Comparison of ENCODE assay signal across 2 cellular contexts in genomic region chr11:100753144-100753543, GRCh38.
TF ChIP-seq lines count a peak whose summit lies in the region.

No MANE protein-coding gene starts in this region.

TF ChIP-seq in GM23338, 12 proteins besides CTCF, POLR2A, EP300 and RAD21:
- TF ChIP-seq EZH2phosphoT487 (IDR thresholded peaks at IDR 0.05; ENCODE audit: unreplicated experiment) (no peak), NANOG (IDR thresholded peaks at IDR 0.05; ENCODE audit: borderline replicate concordance) (no peak), EZH2 (IDR thresholded peaks at IDR 0.05; ENCODE audit: low read depth, unreplicated experiment) (no peak), STAT1 (IDR thresholded peaks at IDR 0.05; ENCODE audit: unreplicated experiment) (no peak)
- TF ChIP-seq, protein P1, sequence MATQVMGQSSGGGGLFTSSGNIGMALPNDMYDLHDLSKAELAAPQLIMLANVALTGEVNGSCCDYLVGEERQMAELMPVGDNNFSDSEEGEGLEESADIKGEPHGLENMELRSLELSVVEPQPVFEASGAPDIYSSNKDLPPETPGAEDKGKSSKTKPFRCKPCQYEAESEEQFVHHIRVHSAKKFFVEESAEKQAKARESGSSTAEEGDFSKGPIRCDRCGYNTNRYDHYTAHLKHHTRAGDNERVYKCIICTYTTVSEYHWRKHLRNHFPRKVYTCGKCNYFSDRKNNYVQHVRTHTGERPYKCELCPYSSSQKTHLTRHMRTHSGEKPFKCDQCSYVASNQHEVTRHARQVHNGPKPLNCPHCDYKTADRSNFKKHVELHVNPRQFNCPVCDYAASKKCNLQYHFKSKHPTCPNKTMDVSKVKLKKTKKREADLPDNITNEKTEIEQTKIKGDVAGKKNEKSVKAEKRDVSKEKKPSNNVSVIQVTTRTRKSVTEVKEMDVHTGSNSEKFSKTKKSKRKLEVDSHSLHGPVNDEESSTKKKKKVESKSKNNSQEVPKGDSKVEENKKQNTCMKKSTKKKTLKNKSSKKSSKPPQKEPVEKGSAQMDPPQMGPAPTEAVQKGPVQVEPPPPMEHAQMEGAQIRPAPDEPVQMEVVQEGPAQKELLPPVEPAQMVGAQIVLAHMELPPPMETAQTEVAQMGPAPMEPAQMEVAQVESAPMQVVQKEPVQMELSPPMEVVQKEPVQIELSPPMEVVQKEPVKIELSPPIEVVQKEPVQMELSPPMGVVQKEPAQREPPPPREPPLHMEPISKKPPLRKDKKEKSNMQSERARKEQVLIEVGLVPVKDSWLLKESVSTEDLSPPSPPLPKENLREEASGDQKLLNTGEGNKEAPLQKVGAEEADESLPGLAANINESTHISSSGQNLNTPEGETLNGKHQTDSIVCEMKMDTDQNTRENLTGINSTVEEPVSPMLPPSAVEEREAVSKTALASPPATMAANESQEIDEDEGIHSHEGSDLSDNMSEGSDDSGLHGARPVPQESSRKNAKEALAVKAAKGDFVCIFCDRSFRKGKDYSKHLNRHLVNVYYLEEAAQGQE (IDR thresholded peaks at IDR 0.05; ENCODE audit: unreplicated experiment), result no peak
- TF ChIP-seq, protein P2, sequence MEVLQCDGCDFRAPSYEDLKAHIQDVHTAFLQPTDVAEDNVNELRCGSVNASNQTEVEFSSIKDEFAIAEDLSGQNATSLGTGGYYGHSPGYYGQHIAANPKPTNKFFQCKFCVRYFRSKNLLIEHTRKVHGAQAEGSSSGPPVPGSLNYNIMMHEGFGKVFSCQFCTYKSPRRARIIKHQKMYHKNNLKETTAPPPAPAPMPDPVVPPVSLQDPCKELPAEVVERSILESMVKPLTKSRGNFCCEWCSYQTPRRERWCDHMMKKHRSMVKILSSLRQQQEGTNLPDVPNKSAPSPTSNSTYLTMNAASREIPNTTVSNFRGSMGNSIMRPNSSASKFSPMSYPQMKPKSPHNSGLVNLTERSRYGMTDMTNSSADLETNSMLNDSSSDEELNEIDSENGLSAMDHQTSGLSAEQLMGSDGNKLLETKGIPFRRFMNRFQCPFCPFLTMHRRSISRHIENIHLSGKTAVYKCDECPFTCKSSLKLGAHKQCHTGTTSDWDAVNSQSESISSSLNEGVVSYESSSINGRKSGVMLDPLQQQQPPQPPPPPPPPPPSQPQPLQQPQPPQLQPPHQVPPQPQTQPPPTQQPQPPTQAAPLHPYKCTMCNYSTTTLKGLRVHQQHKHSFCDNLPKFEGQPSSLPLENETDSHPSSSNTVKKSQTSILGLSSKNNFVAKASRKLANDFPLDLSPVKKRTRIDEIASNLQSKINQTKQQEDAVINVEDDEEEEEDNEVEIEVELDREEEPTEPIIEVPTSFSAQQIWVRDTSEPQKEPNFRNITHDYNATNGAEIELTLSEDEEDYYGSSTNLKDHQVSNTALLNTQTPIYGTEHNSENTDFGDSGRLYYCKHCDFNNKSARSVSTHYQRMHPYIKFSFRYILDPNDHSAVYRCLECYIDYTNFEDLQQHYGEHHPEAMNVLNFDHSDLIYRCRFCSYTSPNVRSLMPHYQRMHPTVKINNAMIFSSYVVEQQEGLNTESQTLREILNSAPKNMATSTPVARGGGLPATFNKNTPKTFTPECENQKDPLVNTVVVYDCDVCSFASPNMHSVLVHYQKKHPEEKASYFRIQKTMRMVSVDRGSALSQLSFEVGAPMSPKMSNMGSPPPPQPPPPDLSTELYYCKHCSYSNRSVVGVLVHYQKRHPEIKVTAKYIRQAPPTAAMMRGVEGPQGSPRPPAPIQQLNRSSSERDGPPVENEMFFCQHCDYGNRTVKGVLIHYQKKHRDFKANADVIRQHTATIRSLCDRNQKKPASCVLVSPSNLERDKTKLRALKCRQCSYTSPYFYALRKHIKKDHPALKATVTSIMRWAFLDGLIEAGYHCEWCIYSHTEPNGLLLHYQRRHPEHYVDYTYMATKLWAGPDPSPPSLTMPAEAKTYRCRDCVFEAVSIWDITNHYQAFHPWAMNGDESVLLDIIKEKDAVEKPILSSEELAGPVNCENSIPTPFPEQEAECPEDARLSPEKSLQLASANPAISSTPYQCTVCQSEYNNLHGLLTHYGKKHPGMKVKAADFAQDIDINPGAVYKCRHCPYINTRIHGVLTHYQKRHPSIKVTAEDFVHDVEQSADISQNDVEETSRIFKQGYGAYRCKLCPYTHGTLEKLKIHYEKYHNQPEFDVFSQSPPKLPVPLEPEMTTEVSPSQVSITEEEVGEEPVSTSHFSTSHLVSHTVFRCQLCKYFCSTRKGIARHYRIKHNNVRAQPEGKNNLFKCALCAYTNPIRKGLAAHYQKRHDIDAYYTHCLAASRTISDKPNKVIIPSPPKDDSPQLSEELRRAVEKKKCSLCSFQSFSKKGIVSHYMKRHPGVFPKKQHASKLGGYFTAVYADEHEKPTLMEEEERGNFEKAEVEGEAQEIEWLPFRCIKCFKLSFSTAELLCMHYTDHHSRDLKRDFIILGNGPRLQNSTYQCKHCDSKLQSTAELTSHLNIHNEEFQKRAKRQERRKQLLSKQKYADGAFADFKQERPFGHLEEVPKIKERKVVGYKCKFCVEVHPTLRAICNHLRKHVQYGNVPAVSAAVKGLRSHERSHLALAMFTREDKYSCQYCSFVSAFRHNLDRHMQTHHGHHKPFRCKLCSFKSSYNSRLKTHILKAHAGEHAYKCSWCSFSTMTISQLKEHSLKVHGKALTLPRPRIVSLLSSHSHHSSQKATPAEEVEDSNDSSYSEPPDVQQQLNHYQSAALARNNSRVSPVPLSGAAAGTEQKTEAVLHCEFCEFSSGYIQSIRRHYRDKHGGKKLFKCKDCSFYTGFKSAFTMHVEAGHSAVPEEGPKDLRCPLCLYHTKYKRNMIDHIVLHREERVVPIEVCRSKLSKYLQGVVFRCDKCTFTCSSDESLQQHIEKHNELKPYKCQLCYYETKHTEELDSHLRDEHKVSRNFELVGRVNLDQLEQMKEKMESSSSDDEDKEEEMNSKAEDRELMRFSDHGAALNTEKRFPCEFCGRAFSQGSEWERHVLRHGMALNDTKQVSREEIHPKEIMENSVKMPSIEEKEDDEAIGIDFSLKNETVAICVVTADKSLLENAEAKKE (CRISPR knock-in tag; IDR thresholded peaks at IDR 0.05), result no peak

TF ChIP-seq in H1, 55 proteins besides CTCF, POLR2A, EP300 and RAD21:
- TF ChIP-seq SIRT6 (IDR thresholded peaks at IDR 0.05; ENCODE audit: low read length) (no peak), TEAD4 (IDR thresholded peaks at IDR 0.05; ENCODE audit: low read depth, low read length) (peak; percentile 79), BACH1 (IDR thresholded peaks at IDR 0.05; ENCODE audit: low read length) (no peak)
